In the genomic region with DNA sequence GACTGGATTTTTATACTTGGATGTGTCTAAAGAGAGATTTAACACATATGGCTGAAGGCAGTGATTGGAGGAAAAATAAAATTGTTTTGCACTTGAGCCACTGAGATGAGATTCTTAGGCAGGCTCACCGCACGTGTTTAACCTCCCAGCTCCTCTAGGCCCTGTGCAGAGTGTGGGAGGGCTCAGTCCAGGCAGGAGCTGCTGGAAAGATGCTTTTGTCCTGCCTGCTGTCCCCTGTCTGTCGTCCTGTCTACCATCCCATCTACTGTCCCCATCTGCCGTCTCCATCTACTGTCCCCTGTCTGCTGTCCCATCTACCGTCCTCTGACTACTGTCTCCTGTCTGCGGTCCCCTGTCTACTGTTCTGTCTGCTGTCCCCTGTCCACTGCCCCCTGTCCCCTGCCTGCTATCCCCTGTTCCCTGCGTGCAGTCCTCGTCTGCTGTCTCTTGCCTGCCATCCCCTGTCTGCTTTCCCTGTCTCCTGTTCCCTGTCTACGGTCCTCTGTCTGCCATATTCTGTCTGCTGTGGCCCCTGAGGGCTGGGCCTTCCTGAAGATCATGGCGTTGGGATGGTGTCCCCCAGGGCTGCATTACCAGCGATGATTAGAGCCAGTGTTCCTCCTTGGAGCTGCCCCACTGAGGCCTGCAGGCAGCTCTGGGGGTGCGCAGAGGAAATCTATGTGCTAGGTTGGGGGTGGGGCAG, we compare ENCODE assay signal across 18 cellular contexts. TPM values are rescaled to one million over a fixed set of nuclear protein-coding genes. Genes with fewer than 3 reads are reported as not detected.
DNase-seq lines count a peak whose midpoint lies in the region; TF ChIP-seq lines count a peak whose summit lies in the region.
"Had no signal": no experiment of that assay in that cellular context is flagged by ENCODE, and none has a peak within 500 bp of the region (broad histone marks: within the 10 kb centered on the region; RNA-seq: fewer than 3 reads in every experiment).

No MANE protein-coding gene starts in this region.

- H3K18ac ChIP-seq in mesendoderm (ENCODE audit: low read length) = no peak overlapping the region

- H3K27ac Mint-ChIP-seq in brain (peak overlapping the region in 4 of 5 experiments; percentile 50 to 93 (median 68)), type B pancreatic cell (peak overlapping the region; percentile 90)

- DNase-seq in NT2/D1 (ENCODE audit: low read depth, low spot score) = no peak
- no peak for DNase-seq in mesendoderm
- peak; percentile 58 for DNase-seq in type B pancreatic cell (ENCODE audit: extremely low spot score, unreplicated experiment)
- no peak for DNase-seq in activated CD4-positive, alpha-beta T cell treated with anti-CD3 and anti-CD28 coated beads, Interleukin-2, amount 50 U/mL, for 4 hours
- no peak for DNase-seq in anterior cingulate cortex (lab: John Stamatoyannopoulos, UW)
- DNase-seq in activated CD4-positive, alpha-beta T cell treated with anti-CD3 and anti-CD28 coated beads, Interleukin-2, amount 50 U/mL, for 1 hour = no peak
- DNase-seq: activated T-cell treated with anti-CD3 and anti-CD28 coated beads, Interleukin-2, amount 50 U/mL, for 1 hour; cortex of kidney; esophagus squamous epithelium; NCI-H1694 treated with DMSO at 0.1 percent for 48 hours; NCI-H510A; occipital lobe; stimulated activated CD4-positive, alpha-beta T cell treated with anti-CD3 and anti-CD28 coated beads, Interleukin-12 subunit alpha, Interleukin-12 subunit beta, amount 100 ng/mL, for 4 hours; substantia nigra had no signal

- no peaks in the 10 kb centered on the region for H3K79me1 ChIP-seq in mesendoderm (ENCODE audit: low read length)

- H3K4me1 ChIP-seq in NT2/D1 (ENCODE audit: insufficient read depth, insufficient read length) (peaks cover 35% of the 10 kb centered on the region), mesendoderm (ENCODE audit: control insufficient read depth, low read depth, low read length) (peaks cover 15% of the 10 kb centered on the region)
- H3K4me1 ChIP-seq: BLaER1 treated with 17β-estradiol and CSF1 and Interleukin-3, amounts not matched to agents 10 nM and 100 nM had no signal

- H3K9me3 Mint-ChIP-seq in brain = peaks cover 0 to 10% (median 0%) of the 10 kb centered on the region in 5 experiments
- H3K9me3 Mint-ChIP-seq in type B pancreatic cell = no peaks in the 10 kb centered on the region

- H3K27me3 ChIP-seq in NT2/D1 (ENCODE audit: insufficient read depth, insufficient read length) (no peaks in the 10 kb centered on the region), mesendoderm (ENCODE audit: insufficient read depth, low read length, poor library complexity) (no peaks in the 10 kb centered on the region)
- H3K27me3 ChIP-seq: adrenal gland; BLaER1 treated with 17β-estradiol and CSF1 and Interleukin-3, amounts not matched to agents 10 nM and 100 nM; esophagus squamous epithelium had no signal

- H3K36me3 Mint-ChIP-seq in brain = no peaks in the 10 kb centered on the region
- no peaks in the 10 kb centered on the region for H3K36me3 Mint-ChIP-seq in type B pancreatic cell

- H2AK5ac ChIP-seq in mesendoderm (ENCODE audit: low read length) = peak overlapping the region; percentile 100

- peak overlapping the region in 1 of 5 experiments; percentile 16 for H3K4me3 Mint-ChIP-seq in brain
- no peak overlapping the region for H3K4me3 Mint-ChIP-seq in type B pancreatic cell

- peak overlapping the region; percentile 56 for H3K4ac ChIP-seq in mesendoderm (ENCODE audit: low read depth, low read length)

- H3K4me3 ChIP-seq in NT2/D1 (ENCODE audit: insufficient read length, low read depth) = peak overlapping the region; percentile 20
- H3K4me3 ChIP-seq in mesendoderm (ENCODE audit: low read length) = no peak overlapping the region
- H3K4me3 ChIP-seq: adrenal gland; BLaER1 treated with 17β-estradiol and CSF1 and Interleukin-3, amounts not matched to agents 10 nM and 100 nM; esophagus squamous epithelium; lung had no signal

- H3K4me1 Mint-ChIP-seq in brain (peaks cover 52% of the 10 kb centered on the region), type B pancreatic cell (ENCODE audit: unreplicated experiment) (peaks cover 33% of the 10 kb centered on the region)

- peak overlapping the region; percentile 100 for H2BK5ac ChIP-seq in mesendoderm (ENCODE audit: low read length)

- no peaks in the 10 kb centered on the region for H3K36me3 ChIP-seq in NT2/D1 (ENCODE audit: insufficient read depth, insufficient read length, low read length)
- H3K36me3 ChIP-seq in mesendoderm (ENCODE audit: control insufficient read depth, insufficient read depth, low read length) = no peaks in the 10 kb centered on the region
- H3K36me3 ChIP-seq: adrenal gland; BLaER1 treated with 17β-estradiol and CSF1 and Interleukin-3, amounts not matched to agents 10 nM and 100 nM; esophagus squamous epithelium had no signal

- peaks cover 3% of the 10 kb centered on the region for H3K27me3 Mint-ChIP-seq in brain
- no peaks in the 10 kb centered on the region for H3K27me3 Mint-ChIP-seq in type B pancreatic cell

- WGBS in mesendoderm (ENCODE audit: extremely low coverage, insufficient coverage, low lambda C conversion rate) = no CpG with 5 or more reads among the region's 12 CpGs

- H2BK120ac ChIP-seq in mesendoderm (ENCODE audit: low read depth, low read length) = peak overlapping the region; percentile 0

- H3K79me2 ChIP-seq in mesendoderm (ENCODE audit: control insufficient read depth, insufficient read depth, low read length) = no peaks in the 10 kb centered on the region

- H4K5ac ChIP-seq in mesendoderm (ENCODE audit: low read length) = no peak overlapping the region

- H3K9ac ChIP-seq in NT2/D1 (ENCODE audit: insufficient read length, low read depth) (peak overlapping the region; percentile 91), mesendoderm (ENCODE audit: low read length) (peak overlapping the region; percentile 62)
- H3K9ac ChIP-seq: BLaER1 treated with 17β-estradiol and CSF1 and Interleukin-3, amounts not matched to agents 10 nM and 100 nM had no signal

- H3K23ac ChIP-seq in mesendoderm (ENCODE audit: low read length) = peak overlapping the region; percentile 51

- H4K8ac ChIP-seq in mesendoderm (ENCODE audit: low read depth, low read length) = no peak overlapping the region

- H2BK15ac ChIP-seq in mesendoderm (replicated peaks; ENCODE audit: low read depth) = no peak overlapping the region

- no peak overlapping the region for H3K4me2 ChIP-seq in mesendoderm (ENCODE audit: low read length)
- H3K4me2 ChIP-seq: BLaER1 treated with 17β-estradiol and CSF1 and Interleukin-3, amounts not matched to agents 10 nM and 100 nM had no signal

- TF ChIP-seq CTCF in brain (conservative IDR thresholded peaks at IDR 0.05) (no peak), type B pancreatic cell (conservative IDR thresholded peaks at IDR 0.05) (no peak)

- peak overlapping the region; percentile 88 for H3K56ac ChIP-seq in mesendoderm (ENCODE audit: low read length)

- H3K9me3 ChIP-seq in NT2/D1 (ENCODE audit: insufficient read depth, low read length) = peaks cover 17% of the 10 kb centered on the region
- H3K9me3 ChIP-seq: adrenal gland, esophagus squamous epithelium had no signal

- H3K27ac ChIP-seq in mesendoderm (ENCODE audit: low read depth, low read length) = peak overlapping the region; percentile 87
- H3K27ac ChIP-seq: BLaER1 treated with 17β-estradiol and CSF1 and Interleukin-3, amounts not matched to agents 10 nM and 100 nM; esophagus squamous epithelium had no signal

RNA-seq across cellular contexts. Expression of gene HS6ST1, which starts 43.7 kb away (rescaled TPM):
- polyA plus RNA-seq in brain (ENCODE audit: insufficient read depth, low read depth, low replicate concordance) = 64.3 TPM
- polyA plus RNA-seq in mesendoderm (2013, experiment 1 of 2) = 29.4 TPM
- polyA plus RNA-seq in mesendoderm (2013, experiment 2 of 2) = 29.5 TPM
- total RNA-seq in type B pancreatic cell (ENCODE audit: low replicate concordance) = 64.9 and 75.2 TPM in 2 replicates
